8 cellular contexts compared by ENCODE assay signal in genomic region chr9:97954550-97954989, GRCh38.
DNase-seq lines count a peak whose midpoint lies in the region; ATAC-seq and TF ChIP-seq lines count a peak whose summit lies in the region.

No MANE protein-coding gene starts in this region.

- no peak overlapping the region for H3K4me3 ChIP-seq in OCI-LY3 (ENCODE audit: low read length)
- H3K4me3 ChIP-seq in foreskin fibroblast (ENCODE audit: low read depth in 1 of 2, low read length in 2 of 2), result no peak overlapping the region

- H3K9ac ChIP-seq in OCI-LY3 (ENCODE audit: low read length), result no peak overlapping the region

- in situ Hi-C loops in ACHN (cut with HindIII; ENCODE audit: low pct_ligation_motif_present, low pct_unique_long_range_greater_than_20kb, low sequenced_read_pairs), result no loop called here
- in situ Hi-C loops in GM13976 (cut with MboI; ENCODE audit: low sequenced_read_pairs, unreplicated experiment), result no loop called here

- H3K27ac ChIP-seq in OCI-LY3 (ENCODE audit: low read length), result no peak overlapping the region

- no peaks in the 10 kb centered on the region for H3K36me3 ChIP-seq in OCI-LY3 (replicated peaks; ENCODE audit: low read depth, low read length)

- TF ChIP-seq CTCF in GM13976 (IDR thresholded peaks at IDR 0.05; ENCODE audit: borderline replicate concordance, control extremely low read depth, extremely low read depth, insufficient read depth, missing control alignments) (peak; percentile 74), OCI-LY3 (IDR thresholded peaks at IDR 0.05; ENCODE audit: low read depth, low read length) (peak; percentile 64), foreskin fibroblast (IDR thresholded peaks at IDR 0.05; ENCODE audit: low read depth, low read length) (peak; percentile 29)

- H3K9me3 ChIP-seq in OCI-LY3 (ENCODE audit: insufficient read depth, low read length), result no peaks in the 10 kb centered on the region

- H3K4me1 ChIP-seq in OCI-LY3 (ENCODE audit: low read length), result no peaks in the 10 kb centered on the region

- no peak overlapping the region for H3K4me2 ChIP-seq in OCI-LY3 (ENCODE audit: low read length)

- H3K27me3 ChIP-seq in OCI-LY3 (ENCODE audit: low read depth, low read length), result no peaks in the 10 kb centered on the region

- ATAC-seq in HG03439 (IDR thresholded peaks at IDR 0.05; ENCODE audit: unreplicated experiment) (peak; percentile 59), HG03097 (IDR thresholded peaks at IDR 0.05; ENCODE audit: low FRiP score, unreplicated experiment) (no peak)

- no peak overlapping the region for H2AFZ ChIP-seq in OCI-LY3 (ENCODE audit: low read depth, low read length)

- H4K20me1 ChIP-seq in OCI-LY3 (ENCODE audit: insufficient read depth, low read length), result no peaks in the 10 kb centered on the region

- H3K79me2 ChIP-seq in OCI-LY3 (ENCODE audit: low read length), result no peaks in the 10 kb centered on the region

- DNase-seq in ACHN (peak; percentile 52), GM13976 (ENCODE audit: low spot score) (peak; percentile 75), activated T-cell treated with anti-CD3 and anti-CD28 coated beads for 4 hours (peak; percentile 27), foreskin fibroblast (peak in 1 of 2 donors; percentile 29)
- peak; percentile 5 to 21 for DNase-seq in stimulated activated CD4-positive, alpha-beta T cell treated with anti-CD3 and anti-CD28 coated beads, Interleukin-15, amount 100 ng/mL, for 1 hour (ENCODE audit: low read depth in 1 of 2, low spot score in 1 of 2)
